ENCODE assay signal across 26 cellular contexts in the genomic region with DNA sequence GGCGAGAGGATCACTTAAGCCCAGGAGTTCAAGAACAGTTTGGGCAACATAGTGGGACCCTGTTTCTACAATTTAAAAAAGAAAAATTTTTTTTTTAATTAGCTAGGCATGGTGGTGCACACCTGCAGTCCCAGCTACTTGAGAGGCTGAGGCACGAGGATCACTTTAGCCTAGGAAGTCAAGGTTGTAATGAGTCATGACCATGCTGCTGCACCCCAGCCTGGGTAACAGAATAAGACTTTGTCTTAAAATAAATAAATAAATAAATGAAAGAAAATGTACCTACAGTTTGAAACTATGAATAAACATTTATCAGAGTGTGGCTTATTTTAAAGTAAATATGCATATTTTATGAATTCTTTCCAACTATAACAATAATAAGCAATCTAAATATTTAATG.
"Had no signal": no experiment of that assay in that cellular context is flagged by ENCODE, and none has a peak within 500 bp of the region (broad histone marks: within the 10 kb centered on the region; RNA-seq: fewer than 3 reads in every experiment).

No MANE protein-coding gene starts in this region.

- H3K4me3 ChIP-seq: stomach, suprapubic skin, testis, thoracic aorta, thyroid gland, tibial artery, tibial nerve, transverse colon, upper lobe of left lung, upper lobe of right lung, uterus, vagina had no signal

- H3K36me3 ChIP-seq: stomach, suprapubic skin, thoracic aorta, thyroid gland, tibial artery, tibial nerve, transverse colon, upper lobe of left lung, upper lobe of right lung, uterus, vagina had no signal

- H3K9me3 ChIP-seq: stomach, suprapubic skin, testis, thoracic aorta, thyroid gland, tibial artery, tibial nerve, transverse colon, upper lobe of left lung, upper lobe of right lung, uterus, vagina had no signal

- H3K27ac ChIP-seq: stomach, suprapubic skin, testis, thoracic aorta, thyroid gland, tibial artery, tibial nerve, transverse colon, upper lobe of left lung, upper lobe of right lung, uterus, vagina had no signal

- DNase-seq: stimulated activated CD4-positive, alpha-beta T cell treated with anti-CD3 and anti-CD28 coated beads, Interleukin-2, amount 100 ng/mL, for 48 hours; stimulated activated CD4-positive, alpha-beta T cell treated with anti-CD3 and anti-CD28 coated beads, Interleukin-4, amount 100 ng/mL, for 1 hour; stimulated activated CD4-positive, alpha-beta T cell treated with anti-CD3 and anti-CD28 coated beads, Interleukin-4, amount 100 ng/mL, for 24 hours; stimulated activated CD4-positive, alpha-beta T cell treated with anti-CD3 and anti-CD28 coated beads, Interleukin-4, amount 100 ng/mL, for 4 hours; stimulated activated CD8-positive, alpha-beta memory T cell treated with anti-CD3 and anti-CD28 coated beads, Interleukin-4, amount 100 ng/mL, for 48 hours; stimulated activated naive B cell treated with anti-CD40 and anti-IgM and Interleukin-4, amounts not matched to agents 10 μg/mL and 1 μg/mL and 100 μg/mL, for 72 hours; stimulated activated naive CD4-positive, alpha-beta T cell; stimulated activated naive CD4-positive, alpha-beta T cell treated with Interleukin-2 at 50 U/mL for 16 hours; stimulated activated naive CD8-positive, alpha-beta T cell treated with anti-CD3 and anti-CD28 coated beads, Interleukin-15, amount 100 ng/mL, for 72 hours; stimulated activated naive CD8-positive, alpha-beta T cell treated with anti-CD3 and anti-CD28 coated beads, Interleukin-15, Interleukin-2, amounts not matched to agents 100 U/mL and 50 U/mL, for 24 hours; stomach; substantia nigra; testis; thyroid gland; tibial artery; transverse colon; trophoblast cell; upper lobe of left lung; upper lobe of right lung; uterus had no signal

- H3K27me3 ChIP-seq: stomach, suprapubic skin, testis, thyroid gland, tibial artery, tibial nerve, transverse colon, upper lobe of left lung, upper lobe of right lung, uterus, vagina had no signal

- ATAC-seq: stimulated activated effector memory CD8-positive, alpha-beta T cell treated with anti-CD3 and anti-CD28 coated beads, Interleukin-12 subunit alpha, Interleukin-12 subunit beta, amount 100 ng/mL, for 72 hours; stimulated activated memory B cell treated with anti-CD40 and anti-IgM and Interleukin-4, amounts not matched to agents 10 μg/mL and 1 μg/mL and 100 μg/mL, for 72 hours; stimulated activated naive B cell treated with anti-CD40 and anti-IgM and Interleukin-4, amounts not matched to agents 10 μg/mL and 1 μg/mL and 100 μg/mL, for 72 hours; stimulated activated naive CD8-positive, alpha-beta T cell treated with anti-CD3 and anti-CD28 coated beads, Interleukin-15, amount 100 ng/mL, for 72 hours; stimulated activated naive CD8-positive, alpha-beta T cell treated with anti-CD3 and anti-CD28 coated beads, Interleukin-15, Interleukin-2, amounts not matched to agents 100 U/mL and 50 U/mL, for 24 hours; upper lobe of right lung had no signal

- H3K4me1 ChIP-seq: stomach, suprapubic skin, testis, tibial nerve, transverse colon, upper lobe of left lung, upper lobe of right lung, uterus, vagina had no signal
